Comparison of ENCODE assay signal across 14 cellular contexts in genomic region chr4:21554036-21554435, GRCh38.
DNase-seq lines count a peak whose midpoint lies in the region; ATAC-seq and TF ChIP-seq lines count a peak whose summit lies in the region.
"Had no signal": no experiment of that assay in that cellular context is flagged by ENCODE, and none has a peak within 500 bp of the region (broad histone marks: within the 10 kb centered on the region; RNA-seq: fewer than 3 reads in every experiment).

No MANE protein-coding gene starts in this region.

- TF ChIP-seq POLR2A in GM18505 (IDR thresholded peaks at IDR 0.05; ENCODE audit: borderline replicate concordance, extremely low read depth, insufficient read depth, insufficient read length) = no peak

- H3K27ac ChIP-seq in cardiac muscle cell (peak overlapping the region; percentile 84), mesodermal cell (ENCODE audit: low read depth, low read length, severe bottlenecking) (peak overlapping the region; percentile 32)

- no peak for TF ChIP-seq CTCF in cardiac muscle cell (IDR thresholded peaks at IDR 0.05; ENCODE audit: low read depth, low read length)
- TF ChIP-seq CTCF in WTC11 (IDR thresholded peaks at IDR 0.05) = no peak

- peaks cover 22% of the 10 kb centered on the region for H3K4me1 Mint-ChIP-seq in WTC11
- H3K4me1 Mint-ChIP-seq in activated CD4-positive, alpha-beta T cell treated with anti-CD3 and anti-CD28 coated beads, Interleukin-2, amount 10 ng/mL, durations not matched to agents 7 days and 5 days = no peaks in the 10 kb centered on the region

- H3K9me3 Mint-ChIP-seq in WTC11 = peaks cover 3% of the 10 kb centered on the region; the same call in 1 of the 2 replicates
- no peaks in the 10 kb centered on the region for H3K9me3 Mint-ChIP-seq in activated CD4-positive, alpha-beta T cell treated with anti-CD3 and anti-CD28 coated beads, Interleukin-2, amount 10 ng/mL, durations not matched to agents 7 days and 5 days
- H3K9me3 Mint-ChIP-seq: CD4-positive, alpha-beta T cell had no signal

- no peaks in the 10 kb centered on the region for H3K36me3 Mint-ChIP-seq in WTC11
- no peaks in the 10 kb centered on the region for H3K36me3 Mint-ChIP-seq in activated CD4-positive, alpha-beta T cell treated with anti-CD3 and anti-CD28 coated beads, Interleukin-2, amount 10 ng/mL, durations not matched to agents 7 days and 5 days (ENCODE audit: low read depth)

- no peak for ATAC-seq in Right ventricle myocardium superior (ENCODE audit: poor library complexity)
- ATAC-seq in WTC11 = peak; percentile 34; the same call in 1 of the 2 replicates
- no peak for ATAC-seq in GM18505 (IDR thresholded peaks at IDR 0.05; ENCODE audit: unreplicated experiment)
- ATAC-seq: GM12878 had no signal

- no peaks in the 10 kb centered on the region for H3K9me3 ChIP-seq in cardiac muscle cell (ENCODE audit: low read depth)
- no peaks in the 10 kb centered on the region for H3K9me3 ChIP-seq in mesodermal cell (ENCODE audit: control insufficient read depth, low read length)
- H3K9me3 ChIP-seq: HAP-1 had no signal

- no peak overlapping the region for H3K4me3 Mint-ChIP-seq in WTC11
- no peak overlapping the region for H3K4me3 Mint-ChIP-seq in activated CD4-positive, alpha-beta T cell treated with anti-CD3 and anti-CD28 coated beads, Interleukin-2, amount 10 ng/mL, durations not matched to agents 7 days and 5 days
- H3K4me3 Mint-ChIP-seq: CD4-positive, alpha-beta T cell had no signal

- H3K27ac Mint-ChIP-seq in WTC11 = no peak overlapping the region
- no peak overlapping the region for H3K27ac Mint-ChIP-seq in activated CD4-positive, alpha-beta T cell treated with anti-CD3 and anti-CD28 coated beads, Interleukin-2, amount 10 ng/mL, durations not matched to agents 7 days and 5 days
- H3K27ac Mint-ChIP-seq: CD4-positive, alpha-beta T cell had no signal

- POLR2A ChIA-PET in WTC11 (lab: Charles Lee) = no interaction called here
- POLR2A ChIA-PET in activated CD4-positive, alpha-beta T cell treated with anti-CD3 and anti-CD28 coated beads, Interleukin-2, amount 10 ng/mL, durations not matched to agents 7 days and 5 days (lab: Charles Lee) = no interaction called here

- intact Hi-C loops in Right ventricle myocardium superior (cut with DNase I) = no loop called here

- no peak overlapping the region for H3K4me3 ChIP-seq in cardiac muscle cell
- H3K4me3 ChIP-seq in mesodermal cell (ENCODE audit: extremely low read depth, insufficient read depth, low read length, poor library complexity, severe bottlenecking) = no peak overlapping the region
- H3K4me3 ChIP-seq: GM12878, HAP-1 had no signal

- no peaks in the 10 kb centered on the region for H3K36me3 ChIP-seq in cardiac muscle cell
- no peaks in the 10 kb centered on the region for H3K36me3 ChIP-seq in mesodermal cell (ENCODE audit: control insufficient read depth, insufficient read depth, low read length)
- H3K36me3 ChIP-seq: HAP-1 had no signal

- H3K4me1 ChIP-seq in cardiac muscle cell (ENCODE audit: low read depth) (peaks cover 45% of the 10 kb centered on the region), mesodermal cell (ENCODE audit: control insufficient read depth, insufficient read depth, low read length, poor library complexity, severe bottlenecking) (peaks cover 6% of the 10 kb centered on the region)
- H3K4me1 ChIP-seq: HAP-1 had no signal

- DNase-seq in cardiac muscle cell (ENCODE audit: low read depth in 1 of 2, low spot score in 1 of 2) = peak in 1 of 2 donors; percentile 5
- DNase-seq in Right ventricle myocardium superior = no peak
- DNase-seq in WTC11 (ENCODE audit: low spot score) = no peak
- DNase-seq in HuH-7.5 (ENCODE audit: low spot score) = no peak
- DNase-seq in activated CD4-positive, alpha-beta T cell treated with anti-CD3 and anti-CD28 coated beads, Interleukin-2, amount 10 ng/mL, durations not matched to agents 7 days and 5 days = no peak
- DNase-seq: 8988T; AML-193; Calu3; CD4-positive, alpha-beta T cell; DMS 273 treated with DMSO at 0.1 percent for 48 hours had no signal

- CTCF ChIA-PET in WTC11 (lab: Charles Lee) = no interaction called here
- CTCF ChIA-PET in activated CD4-positive, alpha-beta T cell treated with anti-CD3 and anti-CD28 coated beads, Interleukin-2, amount 10 ng/mL, durations not matched to agents 7 days and 5 days (lab: Charles Lee) = interaction anchor here (0.5 kb wide), 1 partner anchor 1791 kb away, joined by 3 read pairs; no protein-coding TSS in a partner anchor

- H3K27me3 ChIP-seq in cardiac muscle cell = no peaks in the 10 kb centered on the region

- H3K27me3 Mint-ChIP-seq in WTC11 (ENCODE audit: low read depth) = no peaks in the 10 kb centered on the region
- no peaks in the 10 kb centered on the region for H3K27me3 Mint-ChIP-seq in activated CD4-positive, alpha-beta T cell treated with anti-CD3 and anti-CD28 coated beads, Interleukin-2, amount 10 ng/mL, durations not matched to agents 7 days and 5 days
- H3K27me3 Mint-ChIP-seq: CD4-positive, alpha-beta T cell had no signal

TF ChIP-seq in WTC11, 78 proteins besides CTCF, POLR2A, EP300 and RAD21:
- TF ChIP-seq ZBTB21 (CRISPR knock-in tag; IDR thresholded peaks at IDR 0.05; ENCODE audit: borderline replicate concordance) (no peak), JUN (CRISPR knock-in tag; IDR thresholded peaks at IDR 0.05) (no peak)
- TF ChIP-seq, protein P1, sequence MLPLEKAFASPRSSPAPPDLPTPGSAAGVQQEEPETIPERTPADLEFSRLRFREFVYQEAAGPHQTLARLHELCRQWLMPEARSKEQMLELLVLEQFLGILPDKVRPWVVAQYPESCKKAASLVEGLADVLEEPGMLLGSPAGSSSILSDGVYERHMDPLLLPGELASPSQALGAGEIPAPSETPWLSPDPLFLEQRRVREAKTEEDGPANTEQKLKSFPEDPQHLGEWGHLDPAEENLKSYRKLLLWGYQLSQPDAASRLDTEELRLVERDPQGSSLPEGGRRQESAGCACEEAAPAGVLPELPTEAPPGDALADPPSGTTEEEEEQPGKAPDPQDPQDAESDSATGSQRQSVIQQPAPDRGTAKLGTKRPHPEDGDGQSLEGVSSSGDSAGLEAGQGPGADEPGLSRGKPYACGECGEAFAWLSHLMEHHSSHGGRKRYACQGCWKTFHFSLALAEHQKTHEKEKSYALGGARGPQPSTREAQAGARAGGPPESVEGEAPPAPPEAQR (CRISPR knock-in tag; IDR thresholded peaks at IDR 0.05) = no peak
